Comparison of ENCODE assay signal across 14 cellular contexts in the genomic region with DNA sequence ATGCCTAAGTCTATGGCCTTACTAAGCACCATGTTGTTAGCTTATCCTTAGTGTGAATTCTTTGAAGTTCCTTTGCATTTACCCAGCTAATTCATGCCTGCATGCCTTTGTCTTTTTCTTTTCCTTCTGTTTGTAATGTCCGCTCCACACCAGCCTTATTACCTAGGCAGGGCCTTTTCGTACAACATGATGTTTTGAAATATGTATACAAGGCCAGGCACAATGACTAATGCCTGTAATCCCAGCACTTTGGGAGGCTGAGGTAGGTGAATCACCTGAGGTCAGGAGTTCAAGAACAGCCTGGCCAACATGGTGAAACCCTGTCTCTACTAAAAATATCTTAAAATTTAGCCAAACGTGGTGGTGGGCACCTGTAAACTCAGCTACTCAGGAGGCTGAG.
DNase-seq lines count a peak whose midpoint lies in the region; ATAC-seq and TF ChIP-seq lines count a peak whose summit lies in the region.
"Had no signal": no experiment of that assay in that cellular context is flagged by ENCODE, and none has a peak within 500 bp of the region (broad histone marks: within the 10 kb centered on the region; RNA-seq: fewer than 3 reads in every experiment).

No MANE protein-coding gene starts in this region.

- H3K27ac ChIP-seq in RWPE2 (ENCODE audit: poor library complexity, severe bottlenecking), result no peak overlapping the region
- H3K27ac ChIP-seq in foreskin keratinocyte, result no peak overlapping the region
- H3K27ac ChIP-seq: C4-2B, HL-60 had no signal

- H3K27me3 ChIP-seq in RWPE2 (ENCODE audit: insufficient read depth, poor library complexity, severe bottlenecking) (no peaks in the 10 kb centered on the region), foreskin keratinocyte (no peaks in the 10 kb centered on the region)

- ATAC-seq in RWPE2 (ENCODE audit: low read depth), result peak; percentile 35; the same call in 2 of the 3 replicates
- ATAC-seq in foreskin keratinocyte, result peak; percentile 53
- no peak for ATAC-seq in HG03460 (IDR thresholded peaks at IDR 0.05; ENCODE audit: unreplicated experiment)

- no peaks in the 10 kb centered on the region for H3K4me1 ChIP-seq in RWPE2 (ENCODE audit: insufficient read depth, poor library complexity, severe bottlenecking)
- no peaks in the 10 kb centered on the region for H3K4me1 ChIP-seq in foreskin keratinocyte

- peak; percentile 24 for DNase-seq in HT1080 (ENCODE audit: low read depth)
- DNase-seq in RWPE2 (ENCODE audit: low spot score), result no peak
- DNase-seq in foreskin keratinocyte, result peak in 1 of 2 donors; percentile 24
- DNase-seq in iPS-NIHi11 (ENCODE audit: low spot score), result no peak
- DNase-seq in NCI-H2171 treated with DMSO at 0.1 percent for 48 hours (lab: John Stamatoyannopoulos, UW), result no peak
- no peak for DNase-seq in T1000 (lab: John Stamatoyannopoulos, UW)
- DNase-seq: CD4-positive, alpha-beta memory T cell; DMS79; GDM1; HCEC 1CT; HFFc6 had no signal

- no peak overlapping the region for H3K4me3 ChIP-seq in RWPE2 (ENCODE audit: severe bottlenecking)

- H3K9me3 ChIP-seq in RWPE2 (ENCODE audit: severe bottlenecking), result no peaks in the 10 kb centered on the region

- no peak for TF ChIP-seq CTCF in RWPE2 (IDR thresholded peaks at IDR 0.05; ENCODE audit: poor library complexity, severe bottlenecking)
- no peak for TF ChIP-seq CTCF in foreskin keratinocyte (conservative IDR thresholded peaks at IDR 0.05)

- no peaks in the 10 kb centered on the region for H3K36me3 ChIP-seq in RWPE2 (ENCODE audit: low read depth)
